In genomic region chr9:16191691-16192402, GRCh38 we compare ENCODE assay signal across 8 cellular contexts.
DNase-seq lines count a peak whose midpoint lies in the region; ATAC-seq and TF ChIP-seq lines count a peak whose summit lies in the region.

No MANE protein-coding gene starts in this region.

- no peak overlapping the region for H3K4me3 Mint-ChIP-seq in activated CD4-positive, alpha-beta T cell treated with anti-CD3 and anti-CD28 coated beads for 36 hours
- peak overlapping the region; percentile 69 for H3K4me3 Mint-ChIP-seq in HFFc6
- H3K4me3 Mint-ChIP-seq in activated T-helper 2 cell treated with anti-CD3 and anti-CD28 coated beads, Interferon-gamma antibody, Interleukin-2, Interleukin-4, amounts not matched to agents 10 μg/mL and 5 μg/mL and 100 μg/mL, durations not matched to agents 14 hours and 24 hours and 36 hours (ENCODE audit: low read depth) = no peak overlapping the region

- no peaks in the 10 kb centered on the region for H3K36me3 ChIP-seq in left ventricle myocardium inferior

- peak; percentile 64 for ATAC-seq in activated CD4-positive, alpha-beta T cell treated with anti-CD3 and anti-CD28 coated beads for 36 hours
- ATAC-seq in GM19452 (IDR thresholded peaks at IDR 0.05; ENCODE audit: unreplicated experiment) = no peak

- H3K27me3 Mint-ChIP-seq in activated CD4-positive, alpha-beta T cell treated with anti-CD3 and anti-CD28 coated beads for 36 hours = no peaks in the 10 kb centered on the region
- H3K27me3 Mint-ChIP-seq in HFFc6 (ENCODE audit: insufficient read depth) = no peaks in the 10 kb centered on the region
- no peaks in the 10 kb centered on the region for H3K27me3 Mint-ChIP-seq in activated T-helper 2 cell treated with anti-CD3 and anti-CD28 coated beads, Interferon-gamma antibody, Interleukin-2, Interleukin-4, amounts not matched to agents 10 μg/mL and 5 μg/mL and 100 μg/mL, durations not matched to agents 14 hours and 24 hours and 36 hours (ENCODE audit: low read depth)

- no peak overlapping the region for H3K27ac Mint-ChIP-seq in activated CD4-positive, alpha-beta T cell treated with anti-CD3 and anti-CD28 coated beads for 36 hours
- H3K27ac Mint-ChIP-seq in HFFc6 = peak overlapping the region; percentile 67
- H3K27ac Mint-ChIP-seq in activated T-helper 2 cell treated with anti-CD3 and anti-CD28 coated beads, Interferon-gamma antibody, Interleukin-2, Interleukin-4, amounts not matched to agents 10 μg/mL and 5 μg/mL and 100 μg/mL, durations not matched to agents 14 hours and 24 hours and 36 hours = no peak overlapping the region

- peak overlapping the region; percentile 19 for H3K4me3 ChIP-seq in left ventricle myocardium inferior

- no peak overlapping the region for H3K27ac ChIP-seq in left ventricle myocardium inferior (replicated peaks)

- POLR2A ChIA-PET in activated CD4-positive, alpha-beta T cell treated with anti-CD3 and anti-CD28 coated beads for 36 hours (lab: Charles Lee) = no interaction called here

- peaks cover 10% of the 10 kb centered on the region for H3K4me1 ChIP-seq in left ventricle myocardium inferior

- H3K27me3 ChIP-seq in left ventricle myocardium inferior (ENCODE audit: low read depth) = no peaks in the 10 kb centered on the region

- peaks cover 20% of the 10 kb centered on the region for H3K9me3 ChIP-seq in left ventricle myocardium inferior (replicated peaks)

- peaks cover 9% of the 10 kb centered on the region for H3K9me3 Mint-ChIP-seq in activated CD4-positive, alpha-beta T cell treated with anti-CD3 and anti-CD28 coated beads for 36 hours (ENCODE audit: low read depth)
- peaks cover 11% of the 10 kb centered on the region for H3K9me3 Mint-ChIP-seq in HFFc6
- peaks cover 5% of the 10 kb centered on the region for H3K9me3 Mint-ChIP-seq in activated T-helper 2 cell treated with anti-CD3 and anti-CD28 coated beads, Interferon-gamma antibody, Interleukin-2, Interleukin-4, amounts not matched to agents 10 μg/mL and 5 μg/mL and 100 μg/mL, durations not matched to agents 14 hours and 24 hours and 36 hours

- CTCF ChIA-PET in activated CD4-positive, alpha-beta T cell treated with anti-CD3 and anti-CD28 coated beads for 36 hours (lab: Charles Lee) = no interaction called here

- no peaks in the 10 kb centered on the region for H3K4me1 Mint-ChIP-seq in activated CD4-positive, alpha-beta T cell treated with anti-CD3 and anti-CD28 coated beads for 36 hours
- H3K4me1 Mint-ChIP-seq in HFFc6 (ENCODE audit: low read depth) = peaks cover 48% of the 10 kb centered on the region
- no peaks in the 10 kb centered on the region for H3K4me1 Mint-ChIP-seq in activated T-helper 2 cell treated with anti-CD3 and anti-CD28 coated beads, Interferon-gamma antibody, Interleukin-2, Interleukin-4, amounts not matched to agents 10 μg/mL and 5 μg/mL and 100 μg/mL, durations not matched to agents 14 hours and 24 hours and 36 hours (ENCODE audit: low read depth)

- TF ChIP-seq CTCF in HFFc6 (IDR thresholded peaks at IDR 0.05) (peak; percentile 92), left ventricle myocardium inferior (IDR thresholded peaks at IDR 0.05; ENCODE audit: borderline replicate concordance) (peak; percentile 83)

- H3K36me3 Mint-ChIP-seq in activated CD4-positive, alpha-beta T cell treated with anti-CD3 and anti-CD28 coated beads for 36 hours (ENCODE audit: low read depth) = no peaks in the 10 kb centered on the region
- peaks cover 15% of the 10 kb centered on the region for H3K36me3 Mint-ChIP-seq in HFFc6 (ENCODE audit: low read depth)
- no peaks in the 10 kb centered on the region for H3K36me3 Mint-ChIP-seq in activated T-helper 2 cell treated with anti-CD3 and anti-CD28 coated beads, Interferon-gamma antibody, Interleukin-2, Interleukin-4, amounts not matched to agents 10 μg/mL and 5 μg/mL and 100 μg/mL, durations not matched to agents 14 hours and 24 hours and 36 hours (ENCODE audit: low read depth)

- peak; percentile 72 for DNase-seq in activated CD4-positive, alpha-beta T cell treated with anti-CD3 and anti-CD28 coated beads for 36 hours
- DNase-seq in activated CD4-positive, alpha-beta T cell treated with anti-CD3 and anti-CD28 coated beads, Interleukin-2, amount 50 U/mL, for 4 hours = no peak
- DNase-seq in HFFc6 (peak; percentile 82), NCI-H2196 (lab: John Stamatoyannopoulos, UW; ENCODE audit: unreplicated experiment) (peak; percentile 39), left ventricle myocardium inferior (peak; percentile 78), renal cortical epithelial cell (ENCODE audit: low read depth) (peak; percentile 47)
- peak; percentile 9 for DNase-seq in activated T-helper 2 cell treated with anti-CD3 and anti-CD28 coated beads, Interferon-gamma antibody, Interleukin-2, Interleukin-4, amounts not matched to agents 10 μg/mL and 5 μg/mL and 100 μg/mL, durations not matched to agents 14 hours and 24 hours and 36 hours (ENCODE audit: low spot score)

- intact Hi-C loops in activated CD4-positive, alpha-beta T cell treated with anti-CD3 and anti-CD28 coated beads for 36 hours (cut with DNase I, micrococcal nuclease) = loop anchor here in 1 of 2 experiments (5.0 kb wide), 1 partner anchor 1270 kb away; no protein-coding TSS in a partner anchor
- intact Hi-C loops in activated T-helper 2 cell treated with anti-CD3 and anti-CD28 coated beads, Interferon-gamma antibody, Interleukin-2, Interleukin-4, amounts not matched to agents 10 μg/mL and 5 μg/mL and 100 μg/mL, durations not matched to agents 14 hours and 24 hours and 36 hours (cut with micrococcal nuclease) = no loop called here
- intact Hi-C loops in left ventricle myocardium inferior (cut with micrococcal nuclease) = no loop called here

Comparison
In these comparisons a context has a peak if more than half of its experiments do, and no peak if none do; other contexts are left out.
1. DNase-seq: peak in activated CD4-positive, alpha-beta T cell treated with anti-CD3 and anti-CD28 coated beads for 36 hours (single experiment), HFFc6 (single experiment), NCI-H2196 (single experiment), activated T-helper 2 cell treated with anti-CD3 and anti-CD28 coated beads, Interferon-gamma antibody, Interleukin-2, Interleukin-4, amounts not matched to agents 10 μg/mL and 5 μg/mL and 100 μg/mL, durations not matched to agents 14 hours and 24 hours and 36 hours (single experiment), left ventricle myocardium inferior (single experiment) and renal cortical epithelial cell (single experiment); none in activated CD4-positive, alpha-beta T cell treated with anti-CD3 and anti-CD28 coated beads, Interleukin-2, amount 50 U/mL, for 4 hours (0 of 2).